1 cellular context compared by ENCODE assay signal in the genomic region with DNA sequence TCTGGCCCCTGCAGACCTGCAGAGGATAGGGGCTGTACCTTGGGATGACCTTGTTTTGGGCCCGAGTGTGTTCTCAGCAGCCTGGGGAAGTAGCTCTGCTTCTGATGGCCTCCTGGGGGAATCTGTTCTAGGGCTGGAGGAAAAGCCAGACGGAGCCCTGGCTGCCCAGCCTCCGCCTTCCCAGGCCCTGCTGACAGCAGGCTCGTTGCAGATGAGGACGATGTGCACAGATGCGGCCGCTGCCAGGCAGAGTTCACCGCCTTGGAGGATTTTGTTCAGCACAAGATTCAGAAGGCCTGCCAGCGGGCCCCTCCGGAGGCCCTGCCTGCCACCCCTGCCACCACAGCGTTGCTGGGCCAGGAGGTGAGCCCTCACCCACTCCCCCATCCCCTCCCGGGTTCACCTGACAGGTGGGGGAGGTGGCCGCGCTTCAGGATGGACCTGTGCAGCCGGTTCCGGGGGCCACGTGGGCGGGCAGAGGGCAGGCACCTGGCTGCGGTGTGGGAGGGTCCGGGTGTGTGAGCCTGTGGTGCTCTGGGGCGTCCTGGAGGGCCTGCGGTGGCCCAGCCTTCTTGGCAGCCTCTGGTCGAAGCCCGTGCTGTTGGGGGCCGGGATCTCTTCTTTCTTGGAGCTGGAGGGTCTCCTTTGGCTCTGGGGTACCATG.
TF ChIP-seq lines count a peak whose summit lies in the region.

No MANE protein-coding gene starts in this region.

TF ChIP-seq in GM23338, 12 proteins besides CTCF, POLR2A, EP300 and RAD21:
- no peak for TF ChIP-seq NANOG (IDR thresholded peaks at IDR 0.05; ENCODE audit: borderline replicate concordance)
- no peak for TF ChIP-seq POLR2AphosphoS5 (IDR thresholded peaks at IDR 0.05; ENCODE audit: low read depth)
- TF ChIP-seq, protein P1, sequence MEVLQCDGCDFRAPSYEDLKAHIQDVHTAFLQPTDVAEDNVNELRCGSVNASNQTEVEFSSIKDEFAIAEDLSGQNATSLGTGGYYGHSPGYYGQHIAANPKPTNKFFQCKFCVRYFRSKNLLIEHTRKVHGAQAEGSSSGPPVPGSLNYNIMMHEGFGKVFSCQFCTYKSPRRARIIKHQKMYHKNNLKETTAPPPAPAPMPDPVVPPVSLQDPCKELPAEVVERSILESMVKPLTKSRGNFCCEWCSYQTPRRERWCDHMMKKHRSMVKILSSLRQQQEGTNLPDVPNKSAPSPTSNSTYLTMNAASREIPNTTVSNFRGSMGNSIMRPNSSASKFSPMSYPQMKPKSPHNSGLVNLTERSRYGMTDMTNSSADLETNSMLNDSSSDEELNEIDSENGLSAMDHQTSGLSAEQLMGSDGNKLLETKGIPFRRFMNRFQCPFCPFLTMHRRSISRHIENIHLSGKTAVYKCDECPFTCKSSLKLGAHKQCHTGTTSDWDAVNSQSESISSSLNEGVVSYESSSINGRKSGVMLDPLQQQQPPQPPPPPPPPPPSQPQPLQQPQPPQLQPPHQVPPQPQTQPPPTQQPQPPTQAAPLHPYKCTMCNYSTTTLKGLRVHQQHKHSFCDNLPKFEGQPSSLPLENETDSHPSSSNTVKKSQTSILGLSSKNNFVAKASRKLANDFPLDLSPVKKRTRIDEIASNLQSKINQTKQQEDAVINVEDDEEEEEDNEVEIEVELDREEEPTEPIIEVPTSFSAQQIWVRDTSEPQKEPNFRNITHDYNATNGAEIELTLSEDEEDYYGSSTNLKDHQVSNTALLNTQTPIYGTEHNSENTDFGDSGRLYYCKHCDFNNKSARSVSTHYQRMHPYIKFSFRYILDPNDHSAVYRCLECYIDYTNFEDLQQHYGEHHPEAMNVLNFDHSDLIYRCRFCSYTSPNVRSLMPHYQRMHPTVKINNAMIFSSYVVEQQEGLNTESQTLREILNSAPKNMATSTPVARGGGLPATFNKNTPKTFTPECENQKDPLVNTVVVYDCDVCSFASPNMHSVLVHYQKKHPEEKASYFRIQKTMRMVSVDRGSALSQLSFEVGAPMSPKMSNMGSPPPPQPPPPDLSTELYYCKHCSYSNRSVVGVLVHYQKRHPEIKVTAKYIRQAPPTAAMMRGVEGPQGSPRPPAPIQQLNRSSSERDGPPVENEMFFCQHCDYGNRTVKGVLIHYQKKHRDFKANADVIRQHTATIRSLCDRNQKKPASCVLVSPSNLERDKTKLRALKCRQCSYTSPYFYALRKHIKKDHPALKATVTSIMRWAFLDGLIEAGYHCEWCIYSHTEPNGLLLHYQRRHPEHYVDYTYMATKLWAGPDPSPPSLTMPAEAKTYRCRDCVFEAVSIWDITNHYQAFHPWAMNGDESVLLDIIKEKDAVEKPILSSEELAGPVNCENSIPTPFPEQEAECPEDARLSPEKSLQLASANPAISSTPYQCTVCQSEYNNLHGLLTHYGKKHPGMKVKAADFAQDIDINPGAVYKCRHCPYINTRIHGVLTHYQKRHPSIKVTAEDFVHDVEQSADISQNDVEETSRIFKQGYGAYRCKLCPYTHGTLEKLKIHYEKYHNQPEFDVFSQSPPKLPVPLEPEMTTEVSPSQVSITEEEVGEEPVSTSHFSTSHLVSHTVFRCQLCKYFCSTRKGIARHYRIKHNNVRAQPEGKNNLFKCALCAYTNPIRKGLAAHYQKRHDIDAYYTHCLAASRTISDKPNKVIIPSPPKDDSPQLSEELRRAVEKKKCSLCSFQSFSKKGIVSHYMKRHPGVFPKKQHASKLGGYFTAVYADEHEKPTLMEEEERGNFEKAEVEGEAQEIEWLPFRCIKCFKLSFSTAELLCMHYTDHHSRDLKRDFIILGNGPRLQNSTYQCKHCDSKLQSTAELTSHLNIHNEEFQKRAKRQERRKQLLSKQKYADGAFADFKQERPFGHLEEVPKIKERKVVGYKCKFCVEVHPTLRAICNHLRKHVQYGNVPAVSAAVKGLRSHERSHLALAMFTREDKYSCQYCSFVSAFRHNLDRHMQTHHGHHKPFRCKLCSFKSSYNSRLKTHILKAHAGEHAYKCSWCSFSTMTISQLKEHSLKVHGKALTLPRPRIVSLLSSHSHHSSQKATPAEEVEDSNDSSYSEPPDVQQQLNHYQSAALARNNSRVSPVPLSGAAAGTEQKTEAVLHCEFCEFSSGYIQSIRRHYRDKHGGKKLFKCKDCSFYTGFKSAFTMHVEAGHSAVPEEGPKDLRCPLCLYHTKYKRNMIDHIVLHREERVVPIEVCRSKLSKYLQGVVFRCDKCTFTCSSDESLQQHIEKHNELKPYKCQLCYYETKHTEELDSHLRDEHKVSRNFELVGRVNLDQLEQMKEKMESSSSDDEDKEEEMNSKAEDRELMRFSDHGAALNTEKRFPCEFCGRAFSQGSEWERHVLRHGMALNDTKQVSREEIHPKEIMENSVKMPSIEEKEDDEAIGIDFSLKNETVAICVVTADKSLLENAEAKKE (CRISPR knock-in tag; IDR thresholded peaks at IDR 0.05): no peak
- no peak for TF ChIP-seq JUNB (IDR thresholded peaks at IDR 0.05; ENCODE audit: unreplicated experiment)
- TF ChIP-seq, protein P2, sequence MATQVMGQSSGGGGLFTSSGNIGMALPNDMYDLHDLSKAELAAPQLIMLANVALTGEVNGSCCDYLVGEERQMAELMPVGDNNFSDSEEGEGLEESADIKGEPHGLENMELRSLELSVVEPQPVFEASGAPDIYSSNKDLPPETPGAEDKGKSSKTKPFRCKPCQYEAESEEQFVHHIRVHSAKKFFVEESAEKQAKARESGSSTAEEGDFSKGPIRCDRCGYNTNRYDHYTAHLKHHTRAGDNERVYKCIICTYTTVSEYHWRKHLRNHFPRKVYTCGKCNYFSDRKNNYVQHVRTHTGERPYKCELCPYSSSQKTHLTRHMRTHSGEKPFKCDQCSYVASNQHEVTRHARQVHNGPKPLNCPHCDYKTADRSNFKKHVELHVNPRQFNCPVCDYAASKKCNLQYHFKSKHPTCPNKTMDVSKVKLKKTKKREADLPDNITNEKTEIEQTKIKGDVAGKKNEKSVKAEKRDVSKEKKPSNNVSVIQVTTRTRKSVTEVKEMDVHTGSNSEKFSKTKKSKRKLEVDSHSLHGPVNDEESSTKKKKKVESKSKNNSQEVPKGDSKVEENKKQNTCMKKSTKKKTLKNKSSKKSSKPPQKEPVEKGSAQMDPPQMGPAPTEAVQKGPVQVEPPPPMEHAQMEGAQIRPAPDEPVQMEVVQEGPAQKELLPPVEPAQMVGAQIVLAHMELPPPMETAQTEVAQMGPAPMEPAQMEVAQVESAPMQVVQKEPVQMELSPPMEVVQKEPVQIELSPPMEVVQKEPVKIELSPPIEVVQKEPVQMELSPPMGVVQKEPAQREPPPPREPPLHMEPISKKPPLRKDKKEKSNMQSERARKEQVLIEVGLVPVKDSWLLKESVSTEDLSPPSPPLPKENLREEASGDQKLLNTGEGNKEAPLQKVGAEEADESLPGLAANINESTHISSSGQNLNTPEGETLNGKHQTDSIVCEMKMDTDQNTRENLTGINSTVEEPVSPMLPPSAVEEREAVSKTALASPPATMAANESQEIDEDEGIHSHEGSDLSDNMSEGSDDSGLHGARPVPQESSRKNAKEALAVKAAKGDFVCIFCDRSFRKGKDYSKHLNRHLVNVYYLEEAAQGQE (IDR thresholded peaks at IDR 0.05; ENCODE audit: unreplicated experiment): no peak
- no peak for TF ChIP-seq STAT1 (IDR thresholded peaks at IDR 0.05; ENCODE audit: unreplicated experiment)
- TF ChIP-seq ZNF331 (CRISPR knock-in tag; IDR thresholded peaks at IDR 0.05; ENCODE audit: low read depth): no peak
- TF ChIP-seq, protein P3, sequence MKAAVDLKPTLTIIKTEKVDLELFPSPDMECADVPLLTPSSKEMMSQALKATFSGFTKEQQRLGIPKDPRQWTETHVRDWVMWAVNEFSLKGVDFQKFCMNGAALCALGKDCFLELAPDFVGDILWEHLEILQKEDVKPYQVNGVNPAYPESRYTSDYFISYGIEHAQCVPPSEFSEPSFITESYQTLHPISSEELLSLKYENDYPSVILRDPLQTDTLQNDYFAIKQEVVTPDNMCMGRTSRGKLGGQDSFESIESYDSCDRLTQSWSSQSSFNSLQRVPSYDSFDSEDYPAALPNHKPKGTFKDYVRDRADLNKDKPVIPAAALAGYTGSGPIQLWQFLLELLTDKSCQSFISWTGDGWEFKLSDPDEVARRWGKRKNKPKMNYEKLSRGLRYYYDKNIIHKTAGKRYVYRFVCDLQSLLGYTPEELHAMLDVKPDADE (IDR thresholded peaks at IDR 0.05): no peak
- TF ChIP-seq EZH2 (IDR thresholded peaks at IDR 0.05; ENCODE audit: low read depth, unreplicated experiment): no peak
- no peak for TF ChIP-seq ZNF114 (CRISPR knock-in tag; IDR thresholded peaks at IDR 0.05)
- TF ChIP-seq EZH2phosphoT487 (IDR thresholded peaks at IDR 0.05; ENCODE audit: unreplicated experiment): no peak
- no peak for TF ChIP-seq CREB1 (CRISPR knock-in tag; IDR thresholded peaks at IDR 0.05; ENCODE audit: low read depth)
TF ChIP-seq in GM23338: peak in this region for 0.
